11 cellular contexts compared by ENCODE assay signal in genomic region chr18:74456409-74457042, GRCh38. TPM values are rescaled to one million over a fixed set of nuclear protein-coding genes. Genes with fewer than 3 reads are reported as not detected.
DNase-seq lines count a peak whose midpoint lies in the region; ATAC-seq and TF ChIP-seq lines count a peak whose summit lies in the region.
"Had no signal": no experiment of that assay in that cellular context is flagged by ENCODE, and none has a peak within 500 bp of the region (broad histone marks: within the 10 kb centered on the region; RNA-seq: fewer than 3 reads in every experiment).

No MANE protein-coding gene starts in this region.

- H3K9me3 Mint-ChIP-seq in endodermal cell = no peaks in the 10 kb centered on the region
- H3K9me3 Mint-ChIP-seq: activated B cell treated with CpG ODN at 0.5 μM for 24 hours had no signal

- H3K36me3 Mint-ChIP-seq in endodermal cell (ENCODE audit: low read depth) = no peaks in the 10 kb centered on the region

- no peak overlapping the region for H3K9ac ChIP-seq in endodermal cell (ENCODE audit: extremely low read depth, low read length, poor library complexity, severe bottlenecking)

- peak overlapping the region; percentile 79 for H3K4me3 ChIP-seq in endodermal cell (ENCODE audit: low read length)
- peak overlapping the region; percentile 25 to 54 (median 33) for H3K4me3 ChIP-seq in tibial nerve
- H3K4me3 ChIP-seq: thyroid gland had no signal

- H3K27me3 ChIP-seq in endodermal cell (ENCODE audit: control insufficient read depth, insufficient read depth, low read length, poor library complexity, severe bottlenecking) (peaks cover 54% of the 10 kb centered on the region), tibial nerve (peaks cover 0 to 46% of the 10 kb centered on the region in 2 donors)

- no peak for ATAC-seq in HG02885 (IDR thresholded peaks at IDR 0.05; ENCODE audit: poor library complexity, unreplicated experiment)

- H3K4me1 Mint-ChIP-seq in endodermal cell = peaks cover 10% of the 10 kb centered on the region

- no peak for TF ChIP-seq CTCF in endodermal cell (conservative IDR thresholded peaks at IDR 0.05)
- TF ChIP-seq CTCF in tibial nerve (IDR thresholded peaks at IDR 0.05) = no peak

- no peak for TF ChIP-seq EP300 in tibial nerve (IDR thresholded peaks at IDR 0.05)

- peak; percentile 27 for DNase-seq in NCI-H748 (lab: John Stamatoyannopoulos, UW; ENCODE audit: unreplicated experiment)
- DNase-seq in NCI-H748 treated with DMSO at 0.1 percent for 48 hours (lab: John Stamatoyannopoulos, UW) = no peak
- DNase-seq in endodermal cell = peak; percentile 71
- peak; percentile 39 for DNase-seq in midbrain (lab: John Stamatoyannopoulos, UW)
- no peak for DNase-seq in tibial nerve (ENCODE audit: low spot score in 2 of 2)
- DNase-seq in HuH-7.5 (ENCODE audit: low spot score) = no peak
- DNase-seq in NCI-H1694 (lab: John Stamatoyannopoulos, UW) = no peak
- DNase-seq: activated B cell treated with CpG ODN at 0.5 μM for 24 hours; effector CD8-positive, alpha-beta T cell had no signal

- no peak overlapping the region for H3K27ac Mint-ChIP-seq in endodermal cell
- H3K27ac Mint-ChIP-seq: activated B cell treated with CpG ODN at 0.5 μM for 24 hours had no signal

- 0 to 1% methylated on average over 10 to 66 of the region's 66 CpGs for WGBS in endodermal cell (ENCODE audit: insufficient coverage in 1 of 2, insufficient read length in 1 of 2), 2 experiments
- 1% methylated on average over 41 to 52 of the region's 66 CpGs for WGBS in tibial nerve, 2 donors

- H3K4me3 Mint-ChIP-seq in endodermal cell = peak overlapping the region; percentile 50
- H3K4me3 Mint-ChIP-seq: activated B cell treated with CpG ODN at 0.5 μM for 24 hours had no signal

- H3K4me1 ChIP-seq in endodermal cell (ENCODE audit: control insufficient read depth, insufficient read depth, low read length) = no peaks in the 10 kb centered on the region
- H3K4me1 ChIP-seq in tibial nerve = peaks cover 0 to 26% (median 12%) of the 10 kb centered on the region in 4 donors

- H3K36me3 ChIP-seq in endodermal cell (ENCODE audit: control insufficient read depth, insufficient read depth, low read length) (no peaks in the 10 kb centered on the region), tibial nerve (no peaks in the 10 kb centered on the region)
- H3K36me3 ChIP-seq: thyroid gland had no signal

- no peak for TF ChIP-seq POLR2A in tibial nerve (IDR thresholded peaks at IDR 0.05)

- H3K27me3 Mint-ChIP-seq in endodermal cell (ENCODE audit: insufficient read depth) = peaks cover 55% of the 10 kb centered on the region

- H3K9me3 ChIP-seq in endodermal cell (ENCODE audit: control insufficient read depth, low read length) (no peaks in the 10 kb centered on the region), tibial nerve (no peaks in the 10 kb centered on the region)
- H3K9me3 ChIP-seq: thyroid gland had no signal

- H3K27ac ChIP-seq in endodermal cell (ENCODE audit: low read depth, low read length) (no peak overlapping the region), tibial nerve (no peak overlapping the region)
- H3K27ac ChIP-seq: thyroid gland had no signal

RNA-seq across cellular contexts. Expression of gene DIPK1C, which starts 0.6 kb away (rescaled TPM):
- total RNA-seq in endodermal cell (under 1 TPM in 1 of 2 donors, not detected in 1; 0.13 TPM), tibial nerve (1 to 10 TPM in 1 of 4 donors, under 1 TPM in 2, not detected in 1; 0.20 to 1.5 (median 0.44) TPM)
- 0.71 TPM for polyA plus RNA-seq in endodermal cell (2013, experiment 1 of 2)
- polyA plus RNA-seq in endodermal cell (2013, experiment 2 of 2) = 0.99 TPM
- total RNA-seq: activated B cell treated with CpG ODN at 0.5 μM for 24 hours, thyroid gland had no signal

RNA-seq across cellular contexts. Expression of gene CNDP2, which starts 39.6 kb away (rescaled TPM):
- total RNA-seq in endodermal cell = 100 to 1,000 TPM; 385 to 416 TPM
- polyA plus RNA-seq in endodermal cell (2013, experiment 1 of 2) = 105 TPM
- polyA plus RNA-seq in endodermal cell (2013, experiment 2 of 2) = 105 TPM
- 10 to 100 TPM; 71.8 to 87.8 (median 81.5) TPM for total RNA-seq in tibial nerve

Comparison
In these comparisons a context has a peak if more than half of its experiments do, and no peak if none do; other contexts are left out.
1. DNase-seq: peak in NCI-H748 (single experiment), endodermal cell (single experiment) and midbrain (single experiment); none in NCI-H748 treated with DMSO at 0.1 percent for 48 hours (single experiment), tibial nerve (0 of 2), HuH-7.5 (single experiment) and NCI-H1694 (single experiment).
2. RNA of gene CNDP2, which starts 39.6 kb away (total RNA-seq): 385 to 416 TPM in endodermal cell; 71.8 to 87.8 TPM in tibial nerve; every median in the first group is over 4 times any median in the second.